1 cellular context compared by ENCODE assay signal in genomic region chr18:29181151-29181901, GRCh38.
TF ChIP-seq lines count a peak whose summit lies in the region.

No MANE protein-coding gene starts in this region.

TF ChIP-seq in GM23338, 12 proteins besides CTCF, POLR2A, EP300 and RAD21:
- TF ChIP-seq ZNF462 (CRISPR knock-in tag; IDR thresholded peaks at IDR 0.05) = no peak
